In the genomic region with DNA sequence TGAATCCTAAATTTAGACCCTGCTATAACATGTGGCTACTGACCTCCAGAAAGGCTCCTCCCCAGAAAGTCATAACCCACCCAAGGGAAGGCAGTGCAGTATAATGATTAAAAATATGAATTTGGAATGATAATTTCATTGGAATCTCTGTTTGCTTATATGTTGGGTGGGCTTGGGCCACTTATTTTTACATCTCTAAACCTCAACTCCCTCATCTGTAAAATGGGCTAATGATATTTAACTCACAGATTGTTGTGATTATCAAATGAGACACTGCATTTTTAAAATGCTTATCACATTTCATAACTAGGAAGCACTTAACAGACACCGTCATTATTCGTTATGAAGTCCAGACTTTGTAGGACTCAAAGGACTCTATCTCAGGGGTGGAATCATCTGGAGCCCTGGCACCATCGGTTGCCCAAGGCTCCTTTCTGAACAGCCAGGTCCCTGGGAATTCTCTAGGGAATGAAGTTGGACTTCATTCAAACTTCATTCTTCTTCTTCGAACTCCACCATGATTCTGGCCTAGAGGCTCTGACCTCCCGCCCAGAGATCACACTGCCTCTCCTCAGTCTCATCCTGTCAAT, we compare ENCODE assay signal across 14 cellular contexts. TPM values are rescaled to one million over a fixed set of nuclear protein-coding genes. Genes with fewer than 3 reads are reported as not detected.
DNase-seq lines count a peak whose midpoint lies in the region; ATAC-seq and TF ChIP-seq lines count a peak whose summit lies in the region.
"Had no signal": no experiment of that assay in that cellular context is flagged by ENCODE, and none has a peak within 500 bp of the region (broad histone marks: within the 10 kb centered on the region; RNA-seq: fewer than 3 reads in every experiment).

No MANE protein-coding gene starts in this region.

- peak overlapping the region; percentile 84 for H3K27ac Mint-ChIP-seq in activated B cell treated with CpG ODN at 0.5 μM for 24 hours
- H3K27ac Mint-ChIP-seq in memory B cell = peak overlapping the region; percentile 22
- H3K27ac Mint-ChIP-seq: type B pancreatic cell had no signal

- H3K9ac ChIP-seq in BLaER1 = peak overlapping the region; percentile 36; the same call in 1 of the 2 replicates

- H3K4me3 Mint-ChIP-seq in activated B cell treated with CpG ODN at 0.5 μM for 24 hours (peak overlapping the region; percentile 62), memory B cell (peak overlapping the region; percentile 75)
- H3K4me3 Mint-ChIP-seq: type B pancreatic cell had no signal

- TF ChIP-seq POLR2A in GM18505 (IDR thresholded peaks at IDR 0.05; ENCODE audit: borderline replicate concordance, extremely low read depth, insufficient read depth, insufficient read length) (peak; percentile 2), sigmoid colon (IDR thresholded peaks at IDR 0.05) (no peak)

- no peak for TF ChIP-seq EP300 in sigmoid colon (IDR thresholded peaks at IDR 0.05)

- H3K36me3 Mint-ChIP-seq in activated B cell treated with CpG ODN at 0.5 μM for 24 hours (ENCODE audit: low read depth) = no peaks in the 10 kb centered on the region
- no peaks in the 10 kb centered on the region for H3K36me3 Mint-ChIP-seq in memory B cell
- H3K36me3 Mint-ChIP-seq: type B pancreatic cell had no signal

- H3K9me3 Mint-ChIP-seq in activated B cell treated with CpG ODN at 0.5 μM for 24 hours (no peaks in the 10 kb centered on the region), memory B cell (no peaks in the 10 kb centered on the region)

- no peak for DNase-seq in activated B cell treated with CpG ODN at 0.5 μM for 24 hours
- DNase-seq in memory B cell (ENCODE audit: low spot score in 2 of 2) = no peak
- DNase-seq in SK-N-DZ (ENCODE audit: low spot score) = no peak
- DNase-seq in stimulated activated CD8-positive, alpha-beta memory T cell treated with anti-CD3 and anti-CD28 coated beads, Interleukin-4, amount 100 ng/mL, for 48 hours = no peak
- no peak for DNase-seq in sigmoid colon
- DNase-seq: activated gamma-delta T cell, heart left ventricle, NCI-H1436 treated with DMSO at 0.1 percent for 48 hours, NCI-H510A had no signal

- CTCF ChIA-PET in activated B cell treated with CpG ODN at 0.5 μM for 24 hours (lab: Charles Lee) = interaction anchor here (0.8 to 2.0 kb wide), 6 partner anchors 14 to 477 kb away, joined by 3 to 16 read pairs (median 4); a partner anchor contains a TSS

- H3K4me2 ChIP-seq in BLaER1 = peak overlapping the region; percentile 73

- H3K4me1 ChIP-seq in BLaER1 (peaks cover 31% of the 10 kb centered on the region), sigmoid colon (peaks cover 0 to 7% (median 0%) of the 10 kb centered on the region in 4 donors)

- H3K36me3 ChIP-seq in BLaER1 (no peaks in the 10 kb centered on the region), sigmoid colon (no peaks in the 10 kb centered on the region)
- H3K36me3 ChIP-seq: heart left ventricle had no signal

- H3K9me3 ChIP-seq in BLaER1 (no peaks in the 10 kb centered on the region), sigmoid colon (no peaks in the 10 kb centered on the region)
- H3K9me3 ChIP-seq: heart left ventricle had no signal

- no peaks in the 10 kb centered on the region for H3K27me3 Mint-ChIP-seq in activated B cell treated with CpG ODN at 0.5 μM for 24 hours
- H3K27me3 Mint-ChIP-seq in memory B cell = no peaks in the 10 kb centered on the region

- H3K27me3 ChIP-seq in BLaER1 (no peaks in the 10 kb centered on the region), sigmoid colon (no peaks in the 10 kb centered on the region)

- peak overlapping the region; percentile 22; the same call in 1 of the 2 replicates for H3K27ac ChIP-seq in BLaER1
- H3K27ac ChIP-seq in sigmoid colon = no peak overlapping the region
- H3K27ac ChIP-seq: epithelial cell of prostate had no signal

- intact Hi-C loops in activated B cell treated with CpG ODN at 0.5 μM for 24 hours (cut with micrococcal nuclease) (loop anchor here (1.0 to 5.0 kb wide), 10 partner anchors 33 to 735 kb away; a partner anchor contains a TSS), sigmoid colon (cut with DNase I) (loop anchor here (10.0 kb wide), 1 partner anchor 383 kb away; no protein-coding TSS in a partner anchor)

- H3K4me3 ChIP-seq in BLaER1 (peak overlapping the region; percentile 15; the same call in 1 of the 2 replicates), sigmoid colon (no peak overlapping the region)
- H3K4me3 ChIP-seq: heart left ventricle had no signal

- no peak for ATAC-seq in GM18505 (IDR thresholded peaks at IDR 0.05; ENCODE audit: unreplicated experiment)
- ATAC-seq in activated B cell treated with CpG ODN at 0.5 μM for 24 hours (ENCODE audit: low read depth) = no peak
- no peak for ATAC-seq in memory B cell (ENCODE audit: low read depth)
- ATAC-seq in HG02973 (IDR thresholded peaks at IDR 0.05; ENCODE audit: unreplicated experiment) = no peak

- H4K20me1 ChIP-seq in BLaER1 = no peaks in the 10 kb centered on the region

- peaks cover 39% of the 10 kb centered on the region for H3K4me1 Mint-ChIP-seq in activated B cell treated with CpG ODN at 0.5 μM for 24 hours
- H3K4me1 Mint-ChIP-seq in memory B cell = peaks cover 32% of the 10 kb centered on the region

- POLR2A ChIA-PET in activated B cell treated with CpG ODN at 0.5 μM for 24 hours (lab: Charles Lee) = interaction anchor here (1.3 kb wide), 1 partner anchor 33 kb away, joined by 10 read pairs; a partner anchor contains a TSS

- TF ChIP-seq CTCF in activated B cell treated with CpG ODN at 0.5 μM for 24 hours (IDR thresholded peaks at IDR 0.05) = no peak
- no peak for TF ChIP-seq CTCF in sigmoid colon (IDR thresholded peaks at IDR 0.05)

- WGBS in sigmoid colon, 2 donors = 53 to 61% methylated on average over 5 of the region's 5 CpGs

RNA-seq across cellular contexts. Expression of a gene that starts 33.1 kb away (rescaled TPM):
- 7.0 TPM in 2 replicates for total RNA-seq in activated B cell treated with CpG ODN at 0.5 μM for 24 hours
- polyA plus RNA-seq in SK-N-DZ (2014; cell fraction: cytosol; rRNA removed) = 1.6 and 3.9 TPM in 2 replicates
- 1.8 and 5.4 TPM in 2 replicates for polyA plus RNA-seq in SK-N-DZ (2014; cell fraction: nucleus; rRNA removed)
- 10 to 100 TPM in 2 of 4 donors, 1 to 10 TPM in 2; 4.5 to 13.0 (median 9.6) TPM for total RNA-seq in sigmoid colon
- polyA plus RNA-seq in sigmoid colon = 10 to 100 TPM in 1 of 3 donors, 1 to 10 TPM in 2; 4.2 to 15.6 (median 8.3) TPM
